Comparison of ENCODE assay signal across 39 cellular contexts in the genomic region with DNA sequence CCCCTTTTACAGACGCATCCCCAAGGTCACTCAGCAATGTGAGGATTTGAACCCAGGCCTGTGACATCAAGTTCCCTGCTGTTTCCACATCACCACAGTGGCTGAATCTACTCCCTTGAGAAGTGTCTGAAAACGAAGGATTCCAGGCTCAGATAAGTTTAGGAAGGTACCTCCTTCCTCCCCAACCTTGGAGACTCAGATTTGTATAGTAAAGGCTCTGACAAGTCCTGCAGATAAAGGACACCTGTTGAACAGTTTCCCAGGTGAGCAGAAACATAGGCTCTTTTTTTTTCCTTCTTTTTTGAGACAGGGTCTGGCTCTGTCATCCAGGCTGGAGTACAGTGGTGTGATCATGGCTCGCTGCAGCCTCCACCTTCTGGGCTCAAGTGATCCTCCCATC. TPM values are rescaled to one million over a fixed set of nuclear protein-coding genes. Genes with fewer than 3 reads are reported as not detected.
"Had no signal": no experiment of that assay in that cellular context is flagged by ENCODE, and none has a peak within 500 bp of the region (broad histone marks: within the 10 kb centered on the region; RNA-seq: fewer than 3 reads in every experiment).

No MANE protein-coding gene starts in this region.

- FAIRE-seq: astrocyte, TTC549 had no signal

- H3K4me3 Mint-ChIP-seq: activated B cell treated with CpG ODN at 0.5 μM for 24 hours; activated CD4-positive, alpha-beta memory T cell treated with anti-CD3 and anti-CD28 coated beads for 36 hours; activated CD4-positive, alpha-beta T cell treated with anti-CD3 and anti-CD28 coated beads, Interleukin-2, amount 10 ng/mL, durations not matched to agents 24 days and 14 days; activated CD8-positive, alpha-beta T cell treated with anti-CD3 and anti-CD28 coated beads for 36 hours; activated naive CD4-positive, alpha-beta T cell treated with anti-CD3 and anti-CD28 coated beads for 36 hours; activated naive CD8-positive, alpha-beta T cell treated with anti-CD3 and anti-CD28 coated beads for 36 hours; activated T-cell treated with anti-CD3 and anti-CD28 coated beads, Interleukin-2, amount 50 U/mL, for 4 hours; activated T-cell treated with anti-CD3 and anti-CD28 coated beads, Interleukin-2, amount 50 U/mL, for 72 hours; activated T-helper 1 cell treated with anti-CD3 and anti-CD28 coated beads, Interleukin-12 subunit alpha, Interleukin-12 subunit beta, Interleukin-2, Interleukin-4 antibody, amounts not matched to agents 30 ng/mL and 10 ng/mL and 1 ng/mL, durations not matched to agents 14 hours and 24 hours and 36 hours; activated T-helper 17 cell treated with anti-CD3 and anti-CD28 coated beads, Interleukin-2, amount 50 U/mL, for 72 hours; T-helper 1 cell treated with Interleukin-12 subunit alpha and Interleukin-12 subunit beta and Interleukin-4 antibody, amounts not matched to agents 30 μg/mL and 1 μg/mL, for 36 hours; T-helper 2 cell treated with Interferon-gamma antibody and Interleukin-4, amounts not matched to agents 5 μg/mL and 100 μg/mL, for 36 hours had no signal

- H3K27ac ChIP-seq: adrenal gland, body of pancreas, brain microvascular endothelial cell, breast epithelium, VCaP had no signal

- ATAC-seq: activated CD8-positive, alpha-beta T cell treated with anti-CD3 and anti-CD28 coated beads for 36 hours; activated naive CD4-positive, alpha-beta T cell treated with anti-CD3 and anti-CD28 coated beads, Interleukin-2, amount 50 U/mL, for 72 hours; activated T-cell treated with anti-CD3 and anti-CD28 coated beads, Interleukin-2, amount 50 U/mL, for 4 hours; activated T-cell treated with anti-CD3 and anti-CD28 coated beads, Interleukin-2, amount 50 U/mL, for 72 hours; activated T-helper 17 cell treated with anti-CD3 and anti-CD28 coated beads, Interleukin-2, amount 50 U/mL, for 72 hours; body of pancreas had no signal

- H3K36me3 Mint-ChIP-seq: activated CD4-positive, alpha-beta memory T cell treated with anti-CD3 and anti-CD28 coated beads for 36 hours; activated naive CD8-positive, alpha-beta T cell treated with anti-CD3 and anti-CD28 coated beads for 36 hours had no signal

- H3K4me3 ChIP-seq: adrenal gland, body of pancreas, breast epithelium had no signal

- H3K36me3 ChIP-seq: adrenal gland, brain microvascular endothelial cell, breast epithelium had no signal

- H3K9me3 ChIP-seq: adrenal gland, body of pancreas, breast epithelium had no signal

- H3K4me1 ChIP-seq: adrenal gland, body of pancreas, breast epithelium had no signal

- DNase-seq: activated B cell treated with CpG ODN at 0.5 μM for 24 hours; activated CD4-positive, alpha-beta memory T cell treated with anti-CD3 and anti-CD28 coated beads for 36 hours; activated CD4-positive, alpha-beta T cell treated with anti-CD3 and anti-CD28 coated beads for 4 hours; activated CD4-positive, alpha-beta T cell treated with anti-CD3 and anti-CD28 coated beads, Interleukin-2, amount 10 ng/mL, durations not matched to agents 24 days and 14 days; activated CD4-positive, alpha-beta T cell treated with anti-CD3 and anti-CD28 coated beads, Interleukin-2, amount 50 U/mL, for 1 hour; activated CD4-positive, alpha-beta T cell treated with anti-CD3 and anti-CD28 coated beads, Interleukin-2, amount 50 U/mL, for 4 hours; activated CD4-positive, CD25-positive, alpha-beta regulatory T cell treated with anti-CD3 and anti-CD28 coated beads, Interleukin-2, amount 50 U/mL, for 72 hours; activated CD8-positive, alpha-beta memory T cell treated with anti-CD3 and anti-CD28 coated beads, Interleukin-2, amount 50 U/mL, for 4 hours; activated CD8-positive, alpha-beta T cell treated with anti-CD3 and anti-CD28 coated beads for 36 hours; activated effector memory CD4-positive, alpha-beta T cell treated with anti-CD3 and anti-CD28 coated beads, Interleukin-2, amount 50 U/mL, for 16 hours; activated gamma-delta T cell treated with Interleukin-2 at 50 U/mL for 16 hours; activated naive CD4-positive, alpha-beta T cell; activated naive CD4-positive, alpha-beta T cell treated with anti-CD3 and anti-CD28 coated beads for 36 hours; activated naive CD4-positive, alpha-beta T cell treated with anti-CD3 and anti-CD28 coated beads, Interleukin-2, amount 50 U/mL, for 16 hours; activated naive CD8-positive, alpha-beta T cell treated with anti-CD3 and anti-CD28 coated beads for 36 hours; activated T-cell treated with anti-CD3 and anti-CD28 coated beads for 4 hours; activated T-cell treated with anti-CD3 and anti-CD28 coated beads, Interleukin-2, amount 50 U/mL, for 1 hour; activated T-cell treated with anti-CD3 and anti-CD28 coated beads, Interleukin-2, amount 50 U/mL, for 4 hours; activated T-cell treated with anti-CD3 and anti-CD28 coated beads, Interleukin-2, amount 50 U/mL, for 72 hours; adrenal gland; amniotic stem cell; body of pancreas; brain microvascular endothelial cell; central memory CD4-positive, alpha-beta T cell; T-helper 2 cell; T-helper 9 cell had no signal

- H3K4me1 Mint-ChIP-seq: activated B cell treated with CpG ODN at 0.5 μM for 24 hours; activated CD4-positive, alpha-beta T cell treated with anti-CD3 and anti-CD28 coated beads, Interleukin-2, amount 10 ng/mL, durations not matched to agents 24 days and 14 days; activated naive CD8-positive, alpha-beta T cell treated with anti-CD3 and anti-CD28 coated beads for 36 hours; activated T-helper 17 cell treated with anti-CD3 and anti-CD28 coated beads, Interleukin-2, amount 50 U/mL, for 72 hours had no signal

- H3K9me3 Mint-ChIP-seq: activated B cell treated with CpG ODN at 0.5 μM for 24 hours; activated CD4-positive, alpha-beta memory T cell treated with anti-CD3 and anti-CD28 coated beads for 36 hours; activated CD4-positive, alpha-beta T cell treated with anti-CD3 and anti-CD28 coated beads, Interleukin-2, amount 10 ng/mL, durations not matched to agents 24 days and 14 days; activated CD8-positive, alpha-beta T cell treated with anti-CD3 and anti-CD28 coated beads for 36 hours; activated naive CD4-positive, alpha-beta T cell treated with anti-CD3 and anti-CD28 coated beads for 36 hours; activated T-cell treated with anti-CD3 and anti-CD28 coated beads, Interleukin-2, amount 50 U/mL, for 4 hours; activated T-helper 1 cell treated with anti-CD3 and anti-CD28 coated beads, Interleukin-12 subunit alpha, Interleukin-12 subunit beta, Interleukin-2, Interleukin-4 antibody, amounts not matched to agents 30 ng/mL and 10 ng/mL and 1 ng/mL, durations not matched to agents 14 hours and 24 hours and 36 hours; T-helper 2 cell treated with Interferon-gamma antibody and Interleukin-4, amounts not matched to agents 5 μg/mL and 100 μg/mL, for 36 hours had no signal

- H3K27ac Mint-ChIP-seq: activated B cell treated with CpG ODN at 0.5 μM for 24 hours; activated CD4-positive, alpha-beta memory T cell treated with anti-CD3 and anti-CD28 coated beads for 36 hours; activated CD4-positive, alpha-beta T cell treated with anti-CD3 and anti-CD28 coated beads, Interleukin-2, amount 10 ng/mL, durations not matched to agents 24 days and 14 days; activated CD8-positive, alpha-beta T cell treated with anti-CD3 and anti-CD28 coated beads for 36 hours; activated naive CD4-positive, alpha-beta T cell treated with anti-CD3 and anti-CD28 coated beads for 36 hours; activated naive CD4-positive, alpha-beta T cell treated with anti-CD3 and anti-CD28 coated beads, Interleukin-2, amount 50 U/mL, for 72 hours; activated naive CD8-positive, alpha-beta T cell treated with anti-CD3 and anti-CD28 coated beads for 36 hours; activated T-cell treated with anti-CD3 and anti-CD28 coated beads, Interleukin-2, amount 50 U/mL, for 72 hours; activated T-helper 1 cell treated with anti-CD3 and anti-CD28 coated beads, Interleukin-12 subunit alpha, Interleukin-12 subunit beta, Interleukin-2, Interleukin-4 antibody, amounts not matched to agents 30 ng/mL and 10 ng/mL and 1 ng/mL, durations not matched to agents 14 hours and 24 hours and 36 hours; activated T-helper 17 cell treated with anti-CD3 and anti-CD28 coated beads, Interleukin-2, amount 50 U/mL, for 72 hours; T-helper 1 cell treated with Interleukin-12 subunit alpha and Interleukin-12 subunit beta and Interleukin-4 antibody, amounts not matched to agents 30 μg/mL and 1 μg/mL, for 36 hours; T-helper 2 cell treated with Interferon-gamma antibody and Interleukin-4, amounts not matched to agents 5 μg/mL and 100 μg/mL, for 36 hours had no signal

RNA-seq across cellular contexts. Expression of gene ZNRF4, which starts 58.3 kb away (rescaled TPM):
- total RNA-seq: activated B cell treated with CpG ODN at 0.5 μM for 24 hours; activated CD4-positive, alpha-beta memory T cell treated with anti-CD3 and anti-CD28 coated beads for 36 hours; activated CD4-positive, alpha-beta T cell treated with anti-CD3 and anti-CD28 coated beads, Interleukin-2, amount 10 ng/mL, durations not matched to agents 24 days and 14 days; activated CD8-positive, alpha-beta memory T cell treated with anti-CD3 and anti-CD28 coated beads for 36 hours; activated CD8-positive, alpha-beta T cell treated with anti-CD3 and anti-CD28 coated beads for 36 hours; activated naive CD4-positive, alpha-beta T cell treated with anti-CD3 and anti-CD28 coated beads for 36 hours; activated naive CD4-positive, alpha-beta T cell treated with anti-CD3 and anti-CD28 coated beads, Interleukin-2, amount 50 U/mL, for 72 hours; activated naive CD8-positive, alpha-beta T cell treated with anti-CD3 and anti-CD28 coated beads for 36 hours; activated T-cell treated with anti-CD3 and anti-CD28 coated beads, Interleukin-2, amount 50 U/mL, for 4 hours; activated T-cell treated with anti-CD3 and anti-CD28 coated beads, Interleukin-2, amount 50 U/mL, for 72 hours; activated T-helper 1 cell treated with anti-CD3 and anti-CD28 coated beads, Interleukin-12 subunit alpha, Interleukin-12 subunit beta, Interleukin-2, Interleukin-4 antibody, amounts not matched to agents 30 ng/mL and 10 ng/mL and 1 ng/mL, durations not matched to agents 14 hours and 24 hours and 36 hours; activated T-helper 17 cell treated with anti-CD3 and anti-CD28 coated beads, Interleukin-2, amount 50 U/mL, for 72 hours; adrenal gland; aorta; astrocyte; body of pancreas; breast epithelium; cardiac septum; cerebellum had no signal
- polyA plus RNA-seq: adrenal gland, aorta had no signal
